Comparison of ENCODE assay signal across 1 cellular context in genomic region chr5:53100606-53101005, GRCh38.
TF ChIP-seq lines count a peak whose summit lies in the region.

No MANE protein-coding gene starts in this region.

TF ChIP-seq in IMR-90, 13 proteins besides CTCF, POLR2A, EP300 and RAD21 (continued from another document):
- TF ChIP-seq ELK1 (IDR thresholded peaks at IDR 0.05; ENCODE audit: borderline replicate concordance, low read depth, low read length) = no peak
- no peak for TF ChIP-seq USF2 (IDR thresholded peaks at IDR 0.05; ENCODE audit: low read depth, low read length)
- no peak for TF ChIP-seq MAZ (IDR thresholded peaks at IDR 0.05; ENCODE audit: borderline replicate concordance, low read depth, low read length)
- TF ChIP-seq FOS (IDR thresholded peaks at IDR 0.05; ENCODE audit: low read depth, low read length) = no peak
- TF ChIP-seq RFX5 (IDR thresholded peaks at IDR 0.05; ENCODE audit: low read depth, low read length) = no peak
- TF ChIP-seq CEBPB (IDR thresholded peaks at IDR 0.05; ENCODE audit: low read depth, low read length) = no peak
- TF ChIP-seq BHLHE40 (IDR thresholded peaks at IDR 0.05; ENCODE audit: low read depth, low read length) = no peak
